ENCODE assay signal across 9 cellular contexts in the genomic region with DNA sequence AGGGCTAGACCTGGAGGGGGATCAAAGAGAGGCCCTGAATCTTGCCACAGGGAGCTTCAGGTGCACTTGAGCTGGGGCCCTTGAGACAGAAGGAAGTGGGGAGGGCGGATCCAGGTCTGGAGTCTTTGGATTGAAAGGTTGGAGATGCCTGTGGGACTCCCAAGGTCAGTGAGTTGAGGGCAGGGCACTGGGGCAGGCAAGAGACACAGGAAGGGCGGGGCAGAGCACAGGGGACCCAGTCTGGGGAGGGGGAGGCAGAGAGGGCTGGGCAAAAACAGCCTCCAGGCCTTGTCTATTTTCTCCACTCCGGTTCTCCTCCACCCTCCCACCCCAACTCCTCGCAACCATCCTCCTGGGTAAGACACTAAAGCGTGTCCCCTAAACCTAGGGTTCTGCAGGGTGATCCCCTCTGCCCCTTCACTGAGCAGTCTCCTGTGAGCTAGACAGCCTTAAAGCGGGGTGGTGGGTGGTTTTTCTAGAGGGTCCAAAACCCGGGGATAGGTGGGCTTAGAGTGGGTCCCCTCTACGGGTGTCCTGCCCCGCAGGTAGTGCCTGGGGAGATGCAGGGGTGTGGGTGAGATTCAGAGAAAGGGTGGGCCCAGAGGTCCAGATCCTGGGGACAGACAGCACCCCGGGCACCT. TPM values are rescaled to one million over a fixed set of nuclear protein-coding genes. Genes with fewer than 3 reads are reported as not detected.
A peak's percentile ranks its signal among the peaks of the same experiment; 100 is the strongest.
DNase-seq lines count a peak whose midpoint lies in the region; ATAC-seq, FAIRE-seq and TF ChIP-seq lines count a peak whose summit lies in the region.
"Had no signal": no experiment of that assay in that cellular context is flagged by ENCODE, and none has a peak within 500 bp of the region (broad histone marks: within the 10 kb centered on the region; RNA-seq: fewer than 3 reads in every experiment).

No MANE protein-coding gene starts in this region.

- intact Hi-C loops in dendritic cell treated with granulocyte-macrophage colony-stimulating factor and Interleukin-4, amounts not matched to agents 40 ng/mL and 50 ng/mL, for 4 days (cut with micrococcal nuclease): loop anchor here (5.0 kb wide), 1 partner anchor 96 kb away; no protein-coding TSS in a partner anchor
- intact Hi-C loops in naive thymus-derived CD4-positive, alpha-beta T cell (cut with micrococcal nuclease): loop anchor here (1.0 to 5.0 kb wide), 5 partner anchors 13 to 904 kb away; a partner anchor contains a TSS

- CTCF ChIA-PET in BJ (lab: Yijun Ruan, JAX): interaction anchor here (1.4 kb wide), 1 partner anchor 12 kb away, joined by 6 read pairs; no protein-coding TSS in a partner anchor
- CTCF ChIA-PET in naive thymus-derived CD4-positive, alpha-beta T cell (lab: Charles Lee): interaction anchor here (1.0 kb wide), 1 partner anchor 227 kb away, joined by 3 read pairs; no protein-coding TSS in a partner anchor

- H3K27ac Mint-ChIP-seq in dendritic cell treated with granulocyte-macrophage colony-stimulating factor and Interleukin-4, amounts not matched to agents 40 ng/mL and 50 ng/mL, for 4 days: peak overlapping the region; percentile 75
- peak overlapping the region; percentile 55 to 88 (median 77) for H3K27ac Mint-ChIP-seq in naive thymus-derived CD4-positive, alpha-beta T cell

- peak overlapping the region; percentile 75 for H3K4me3 Mint-ChIP-seq in dendritic cell treated with granulocyte-macrophage colony-stimulating factor and Interleukin-4, amounts not matched to agents 40 ng/mL and 50 ng/mL, for 4 days
- H3K4me3 Mint-ChIP-seq in naive thymus-derived CD4-positive, alpha-beta T cell: peak overlapping the region; percentile 72 to 91 (median 84)

- no peaks in the 10 kb centered on the region for H3K27me3 ChIP-seq in BJ (ENCODE audit: control insufficient read depth, insufficient read depth, low read length)
- no peaks in the 10 kb centered on the region for H3K27me3 ChIP-seq in MG63
- no peaks in the 10 kb centered on the region for H3K27me3 ChIP-seq in naive thymus-derived CD4-positive, alpha-beta T cell (ENCODE audit: control insufficient read depth in 2 of 2, insufficient read depth in 2 of 2, low read length in 2 of 2)

- TF ChIP-seq CTCF in BJ (IDR thresholded peaks at IDR 0.05; ENCODE audit: insufficient read depth, low read depth, low read length): no peak

- H3K27ac ChIP-seq in naive thymus-derived CD4-positive, alpha-beta T cell (ENCODE audit: low read depth, low read length): peak overlapping the region; percentile 37

- ATAC-seq in naive thymus-derived CD4-positive, alpha-beta T cell: no peak

- peaks cover 15% of the 10 kb centered on the region for H3K9me3 Mint-ChIP-seq in dendritic cell treated with granulocyte-macrophage colony-stimulating factor and Interleukin-4, amounts not matched to agents 40 ng/mL and 50 ng/mL, for 4 days
- peaks cover 0 to 14% (median 8%) of the 10 kb centered on the region in 11 donors for H3K9me3 Mint-ChIP-seq in naive thymus-derived CD4-positive, alpha-beta T cell

- H3K27me3 Mint-ChIP-seq in dendritic cell treated with granulocyte-macrophage colony-stimulating factor and Interleukin-4, amounts not matched to agents 40 ng/mL and 50 ng/mL, for 4 days: peaks cover 9% of the 10 kb centered on the region
- H3K27me3 Mint-ChIP-seq in naive thymus-derived CD4-positive, alpha-beta T cell: no peaks in the 10 kb centered on the region

- peak overlapping the region; percentile 78 for H3K4me3 ChIP-seq in BJ (ENCODE audit: low read depth, low read length)
- peak overlapping the region; percentile 36 for H3K4me3 ChIP-seq in MG63
- H3K4me3 ChIP-seq in naive thymus-derived CD4-positive, alpha-beta T cell (ENCODE audit: low read length): peak overlapping the region; percentile 66

- H3K36me3 ChIP-seq in BJ (ENCODE audit: control insufficient read depth, insufficient read depth, low read length) (no peaks in the 10 kb centered on the region), MG63 (no peaks in the 10 kb centered on the region)
- H3K36me3 ChIP-seq in naive thymus-derived CD4-positive, alpha-beta T cell (ENCODE audit: control insufficient read depth in 2 of 3, insufficient read depth in 3 of 3, low read length in 3 of 3): no peaks in the 10 kb centered on the region

- H3K4me1 Mint-ChIP-seq in dendritic cell treated with granulocyte-macrophage colony-stimulating factor and Interleukin-4, amounts not matched to agents 40 ng/mL and 50 ng/mL, for 4 days (ENCODE audit: low read depth): peaks cover 70% of the 10 kb centered on the region
- peaks cover 30 to 44% (median 40%) of the 10 kb centered on the region in 7 donors for H3K4me1 Mint-ChIP-seq in naive thymus-derived CD4-positive, alpha-beta T cell

- H3K4me1 ChIP-seq in naive thymus-derived CD4-positive, alpha-beta T cell (ENCODE audit: control insufficient read depth in 2 of 2, insufficient read depth in 2 of 2, low read length in 2 of 2): peaks cover 16 to 20% of the 10 kb centered on the region in 2 donors

- H3K36me3 Mint-ChIP-seq in dendritic cell treated with granulocyte-macrophage colony-stimulating factor and Interleukin-4, amounts not matched to agents 40 ng/mL and 50 ng/mL, for 4 days (ENCODE audit: low read depth): peaks cover 29% of the 10 kb centered on the region
- peaks cover 0 to 7% (median 5%) of the 10 kb centered on the region in 5 donors for H3K36me3 Mint-ChIP-seq in naive thymus-derived CD4-positive, alpha-beta T cell

- no peak for DNase-seq in BJ (ENCODE audit: low read depth)
- no peak for DNase-seq in MG63
- DNase-seq in naive thymus-derived CD4-positive, alpha-beta T cell: no peak
- no peak for DNase-seq in NCI-H1694 (lab: John Stamatoyannopoulos, UW)
- DNase-seq in GM19239 (ENCODE audit: insufficient read length, low spot score): no peak
- DNase-seq in SIG-M5 (lab: John Stamatoyannopoulos, UW): no peak
- DNase-seq in UCSD-AML1 (lab: John Stamatoyannopoulos, UW; ENCODE audit: unreplicated experiment): no peak

- no peak for FAIRE-seq in GM19239 (lab: Jason Lieb, UNC)
- FAIRE-seq: colon had no signal

- no peaks in the 10 kb centered on the region for H3K9me3 ChIP-seq in MG63
- peaks cover 0 to 12% (median 8%) of the 10 kb centered on the region in 3 experiments for H3K9me3 ChIP-seq in naive thymus-derived CD4-positive, alpha-beta T cell (ENCODE audit: control insufficient read depth in 2 of 3, low read length in 3 of 3)

- POLR2A ChIA-PET in BJ (lab: Charles Lee): no interaction called here
- POLR2A ChIA-PET in naive thymus-derived CD4-positive, alpha-beta T cell (lab: Charles Lee): no interaction called here

RNA-seq across cellular contexts. Expression of a gene that starts 38.6 kb away (rescaled TPM):
- polyA plus RNA-seq in BJ (2011; rRNA removed): 0.65 and 1.0 TPM in 2 replicates
- polyA minus RNA-seq in BJ (2011; rRNA and poly(A)+ RNA removed): 1.4 and 2.4 TPM in 2 replicates
- 0.30 and 0.59 TPM in 2 replicates for total RNA-seq in MG63 (2014; rRNA removed; shearing (Covaris generic); ENCODE audit: low replicate concordance)
- 1 to 10 TPM in 2 of 5 experiments, under 1 TPM in 3; 0.36 to 4.7 (median 0.97) TPM for total RNA-seq in naive thymus-derived CD4-positive, alpha-beta T cell
- polyA plus RNA-seq in naive thymus-derived CD4-positive, alpha-beta T cell: 1 to 10 TPM in 1 of 2 donors, under 1 TPM in 1; 0.45 to 1.1 TPM

RNA-seq across cellular contexts. Expression of a gene that starts 44.2 kb away (rescaled TPM):
- 5.8 and 10.3 TPM in 2 replicates for polyA plus RNA-seq in BJ (2011; rRNA removed)
- polyA minus RNA-seq in BJ (2011; rRNA and poly(A)+ RNA removed): 5.7 and 7.0 TPM in 2 replicates
- 3.4 and 10.8 TPM in 2 replicates for total RNA-seq in MG63 (2014; rRNA removed; shearing (Covaris generic); ENCODE audit: low replicate concordance)
- total RNA-seq in naive thymus-derived CD4-positive, alpha-beta T cell: 10 to 100 TPM; 13.9 to 48.5 (median 15.6) TPM
- 1 to 10 TPM; 2.1 to 2.8 TPM for polyA plus RNA-seq in naive thymus-derived CD4-positive, alpha-beta T cell
